In the genomic region with DNA sequence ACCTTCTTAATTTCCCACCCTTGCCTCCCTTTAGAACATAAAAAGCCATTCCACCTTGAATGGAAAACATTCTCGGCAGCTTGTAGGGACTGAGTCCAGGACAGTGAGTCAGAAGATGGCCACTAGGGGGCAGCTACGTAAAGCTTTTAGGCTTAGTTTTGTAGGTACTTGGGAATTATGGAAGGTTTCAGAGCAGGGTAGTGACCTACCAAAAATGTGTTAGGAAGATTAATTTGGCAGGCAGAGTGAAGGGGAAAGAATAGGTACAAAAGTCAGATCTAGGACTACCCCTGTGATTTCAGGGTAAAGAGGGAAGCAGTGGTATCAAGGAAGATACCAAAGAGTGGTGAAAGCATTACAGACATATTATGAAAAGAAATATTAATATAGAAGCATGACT, we compare ENCODE assay signal across 9 cellular contexts.
DNase-seq lines count a peak whose midpoint lies in the region; ATAC-seq and TF ChIP-seq lines count a peak whose summit lies in the region.
"Had no signal": no experiment of that assay in that cellular context is flagged by ENCODE, and none has a peak within 500 bp of the region (broad histone marks: within the 10 kb centered on the region; RNA-seq: fewer than 3 reads in every experiment).

No MANE protein-coding gene starts in this region.

- H3K27ac ChIP-seq in ascending aorta (no peak overlapping the region), iPS DF 6.9 (ENCODE audit: low read length) (no peak overlapping the region)
- H3K27ac ChIP-seq in CD4-positive, alpha-beta memory T cell (ENCODE audit: low read depth, low read length): no peak overlapping the region

- H3K4me1 Mint-ChIP-seq in CD4-positive, alpha-beta memory T cell: no peaks in the 10 kb centered on the region

- peak; percentile 70 for ATAC-seq in GM19351 (IDR thresholded peaks at IDR 0.05; ENCODE audit: unreplicated experiment)
- ATAC-seq in HG03457 (IDR thresholded peaks at IDR 0.05; ENCODE audit: unreplicated experiment): peak; percentile 72

- H3K36me3 Mint-ChIP-seq in CD4-positive, alpha-beta memory T cell: no peaks in the 10 kb centered on the region

- H3K36me3 ChIP-seq in ascending aorta: no peaks in the 10 kb centered on the region
- H3K36me3 ChIP-seq in iPS DF 6.9 (ENCODE audit: control insufficient read depth, insufficient read depth, low read length): no peaks in the 10 kb centered on the region
- H3K36me3 ChIP-seq in CD4-positive, alpha-beta memory T cell (ENCODE audit: insufficient read depth, low read length): no peaks in the 10 kb centered on the region

- peak; percentile 65 to 74 (median 67) for TF ChIP-seq CTCF in ascending aorta (IDR thresholded peaks at IDR 0.05)

- peaks cover 0 to 11% (median 2%) of the 10 kb centered on the region in 8 donors for H3K9me3 Mint-ChIP-seq in CD4-positive, alpha-beta memory T cell

- CTCF ChIA-PET in CD4-positive, alpha-beta memory T cell (lab: Charles Lee; ENCODE audit: partially characterized antibody): interaction anchor here (1.3 to 1.6 kb wide), 2 partner anchors 9 to 27 kb away, joined by 3 read pairs; no protein-coding TSS in a partner anchor

- POLR2A ChIA-PET in CD4-positive, alpha-beta memory T cell (lab: Charles Lee; ENCODE audit: partially characterized antibody): no interaction called here

- WGBS in iPS DF 6.9 (ENCODE audit: insufficient coverage, insufficient read length): no CpG with 5 or more reads among the region's 2 CpGs

- H3K4me3 Mint-ChIP-seq in CD4-positive, alpha-beta memory T cell: no peak overlapping the region

- H3K4me1 ChIP-seq in ascending aorta: no peaks in the 10 kb centered on the region
- H3K4me1 ChIP-seq in iPS DF 6.9 (ENCODE audit: control insufficient read depth, insufficient read depth, low read length): no peaks in the 10 kb centered on the region
- H3K4me1 ChIP-seq in CD4-positive, alpha-beta memory T cell (ENCODE audit: insufficient read depth, low read length): no peaks in the 10 kb centered on the region

- H3K27me3 Mint-ChIP-seq in CD4-positive, alpha-beta memory T cell: peaks cover 0 to 8% of the 10 kb centered on the region in 2 donors

- H3K4me3 ChIP-seq in ascending aorta (no peak overlapping the region), iPS DF 6.9 (ENCODE audit: low read length) (no peak overlapping the region)
- H3K4me3 ChIP-seq in CD4-positive, alpha-beta memory T cell (ENCODE audit: low read length in 2 of 2): no peak overlapping the region

- intact Hi-C loops in ascending aorta (cut with DNase I): loop anchor here (10.0 kb wide), 2 partner anchors 655 to 685 kb away; no protein-coding TSS in a partner anchor
- intact Hi-C loops in CD4-positive, alpha-beta memory T cell (cut with micrococcal nuclease): loop anchor here (10.0 kb wide), 1 partner anchor 1335 kb away; no protein-coding TSS in a partner anchor

- DNase-seq in DMS153 treated with DMSO at 0.1 percent for 48 hours (lab: John Stamatoyannopoulos, UW; ENCODE audit: unreplicated experiment): peak; percentile 65
- DNase-seq in NCI-H82 treated with DMSO at 0.1 percent for 48 hours (lab: John Stamatoyannopoulos, UW; ENCODE audit: unreplicated experiment): peak; percentile 14
- peak in 1 of 2 donors; percentile 79 for DNase-seq in ascending aorta (ENCODE audit: low spot score in 2 of 2)
- DNase-seq in iPS DF 6.9 (ENCODE audit: low read depth, low spot score): peak; percentile 60
- DNase-seq in stimulated activated CD4-positive, alpha-beta T cell treated with anti-CD3 and anti-CD28 coated beads, Interleukin-15, amount 100 ng/mL, for 24 hours: peak; percentile 68
- DNase-seq in CD4-positive, alpha-beta memory T cell: no peak

- no peaks in the 10 kb centered on the region for H3K9me3 ChIP-seq in ascending aorta
- no peaks in the 10 kb centered on the region for H3K9me3 ChIP-seq in iPS DF 6.9 (ENCODE audit: control insufficient read depth, insufficient read depth, low read length)
- H3K9me3 ChIP-seq in CD4-positive, alpha-beta memory T cell (ENCODE audit: control insufficient read depth in 1 of 2, low read length in 2 of 2): no peaks in the 10 kb centered on the region

- H3K27me3 ChIP-seq in ascending aorta (no peaks in the 10 kb centered on the region), iPS DF 6.9 (ENCODE audit: control insufficient read depth, insufficient read depth, low read length) (no peaks in the 10 kb centered on the region)
- no peaks in the 10 kb centered on the region for H3K27me3 ChIP-seq in CD4-positive, alpha-beta memory T cell (ENCODE audit: insufficient read depth, low read length)

- H3K27ac Mint-ChIP-seq in CD4-positive, alpha-beta memory T cell: no peak overlapping the region
- H3K27ac Mint-ChIP-seq: activated naive CD4-positive, alpha-beta T cell treated with anti-CD3 and anti-CD28 coated beads, Interleukin-2, amount 50 U/mL, for 72 hours had no signal

Comparison
In these comparisons a context has a peak if more than half of its experiments do, and no peak if none do; other contexts are left out.
1. DNase-seq: peak in DMS153 treated with DMSO at 0.1 percent for 48 hours (single experiment), NCI-H82 treated with DMSO at 0.1 percent for 48 hours (single experiment), iPS DF 6.9 (single experiment) and stimulated activated CD4-positive, alpha-beta T cell treated with anti-CD3 and anti-CD28 coated beads, Interleukin-15, amount 100 ng/mL, for 24 hours (single experiment); none in CD4-positive, alpha-beta memory T cell (0 of 5).